ENCODE assay signal across 21 cellular contexts in genomic region chr11:81197396-81197795, GRCh38.
"Had no signal": no experiment of that assay in that cellular context is flagged by ENCODE, and none has a peak within 500 bp of the region (broad histone marks: within the 10 kb centered on the region; RNA-seq: fewer than 3 reads in every experiment).

No MANE protein-coding gene starts in this region.

- H3K36me3 ChIP-seq: heart left ventricle, neutrophil, right lobe of liver, tibial artery, upper lobe of left lung, uterus had no signal

- FAIRE-seq: endothelial cell of umbilical vein, frontal cortex had no signal

- H3K27ac ChIP-seq: heart left ventricle, neutrophil, psoas muscle, right lobe of liver, tibial artery, upper lobe of left lung, uterus had no signal

- H3K27me3 Mint-ChIP-seq: dendritic cell treated with granulocyte-macrophage colony-stimulating factor and Interleukin-4, amounts not matched to agents 40 ng/mL and 50 ng/mL, for 4 days; naive thymus-derived CD4-positive, alpha-beta T cell; stimulated activated memory B cell treated with anti-CD40 and anti-IgM and Interleukin-4, amounts not matched to agents 10 μg/mL and 1 μg/mL and 100 μg/mL, for 72 hours; stimulated activated naive CD8-positive, alpha-beta T cell treated with anti-CD3 and anti-CD28 coated beads, Interleukin-15, Interleukin-2, amounts not matched to agents 100 ng/mL and 50 ng/mL, for 24 hours had no signal

- H3K4me3 Mint-ChIP-seq: dendritic cell treated with granulocyte-macrophage colony-stimulating factor and Interleukin-4, amounts not matched to agents 40 ng/mL and 50 ng/mL, for 4 days; naive thymus-derived CD4-positive, alpha-beta T cell; nephron progenitor cell; stimulated activated memory B cell treated with anti-CD40 and anti-IgM and Interleukin-4, amounts not matched to agents 10 μg/mL and 1 μg/mL and 100 μg/mL, for 72 hours; stimulated activated naive CD8-positive, alpha-beta T cell treated with anti-CD3 and anti-CD28 coated beads, Interleukin-15, Interleukin-2, amounts not matched to agents 100 ng/mL and 50 ng/mL, for 24 hours had no signal

- H3K4me1 Mint-ChIP-seq: naive thymus-derived CD4-positive, alpha-beta T cell; nephron progenitor cell; stimulated activated memory B cell treated with anti-CD40 and anti-IgM and Interleukin-4, amounts not matched to agents 10 μg/mL and 1 μg/mL and 100 μg/mL, for 72 hours had no signal

- ATAC-seq: heart left ventricle; left lobe of liver; naive thymus-derived CD4-positive, alpha-beta T cell; psoas muscle; right lobe of liver; stimulated activated memory B cell treated with anti-CD40 and anti-IgM and Interleukin-4, amounts not matched to agents 10 μg/mL and 1 μg/mL and 100 μg/mL, for 72 hours had no signal

- H3K36me3 Mint-ChIP-seq: stimulated activated memory B cell treated with anti-CD40 and anti-IgM and Interleukin-4, amounts not matched to agents 10 μg/mL and 1 μg/mL and 100 μg/mL, for 72 hours had no signal

- H3K4me1 ChIP-seq: psoas muscle, right lobe of liver, tibial artery, upper lobe of left lung, uterus had no signal

- H3K27me3 ChIP-seq: heart left ventricle, neutrophil, right lobe of liver, tibial artery, upper lobe of left lung, uterus had no signal

- H3K9me3 ChIP-seq: neutrophil, psoas muscle, right lobe of liver, tibial artery, uterus had no signal

- H3K27ac Mint-ChIP-seq: dendritic cell treated with granulocyte-macrophage colony-stimulating factor and Interleukin-4, amounts not matched to agents 40 ng/mL and 50 ng/mL, for 4 days; naive thymus-derived CD4-positive, alpha-beta T cell; nephron progenitor cell; stimulated activated memory B cell treated with anti-CD40 and anti-IgM and Interleukin-4, amounts not matched to agents 10 μg/mL and 1 μg/mL and 100 μg/mL, for 72 hours; stimulated activated naive CD8-positive, alpha-beta T cell treated with anti-CD3 and anti-CD28 coated beads, Interleukin-15, Interleukin-2, amounts not matched to agents 100 ng/mL and 50 ng/mL, for 24 hours had no signal

- DNase-seq: erythroblast; heart left ventricle; hippocampal formation; islet precursor cell; mammary epithelial cell; naive thymus-derived CD4-positive, alpha-beta T cell; nephron progenitor cell; psoas muscle; retina; right lobe of liver; stimulated activated CD4-positive, alpha-beta T cell treated with anti-CD3 and anti-CD28 coated beads, Interleukin-4, amount 100 ng/mL, for 24 hours; tibial artery; upper lobe of left lung; uterus had no signal

- H3K4me3 ChIP-seq: heart left ventricle, psoas muscle, right lobe of liver, tibial artery, upper lobe of left lung, uterus had no signal
